Comparison of ENCODE assay signal across 3 cellular contexts in the genomic region with DNA sequence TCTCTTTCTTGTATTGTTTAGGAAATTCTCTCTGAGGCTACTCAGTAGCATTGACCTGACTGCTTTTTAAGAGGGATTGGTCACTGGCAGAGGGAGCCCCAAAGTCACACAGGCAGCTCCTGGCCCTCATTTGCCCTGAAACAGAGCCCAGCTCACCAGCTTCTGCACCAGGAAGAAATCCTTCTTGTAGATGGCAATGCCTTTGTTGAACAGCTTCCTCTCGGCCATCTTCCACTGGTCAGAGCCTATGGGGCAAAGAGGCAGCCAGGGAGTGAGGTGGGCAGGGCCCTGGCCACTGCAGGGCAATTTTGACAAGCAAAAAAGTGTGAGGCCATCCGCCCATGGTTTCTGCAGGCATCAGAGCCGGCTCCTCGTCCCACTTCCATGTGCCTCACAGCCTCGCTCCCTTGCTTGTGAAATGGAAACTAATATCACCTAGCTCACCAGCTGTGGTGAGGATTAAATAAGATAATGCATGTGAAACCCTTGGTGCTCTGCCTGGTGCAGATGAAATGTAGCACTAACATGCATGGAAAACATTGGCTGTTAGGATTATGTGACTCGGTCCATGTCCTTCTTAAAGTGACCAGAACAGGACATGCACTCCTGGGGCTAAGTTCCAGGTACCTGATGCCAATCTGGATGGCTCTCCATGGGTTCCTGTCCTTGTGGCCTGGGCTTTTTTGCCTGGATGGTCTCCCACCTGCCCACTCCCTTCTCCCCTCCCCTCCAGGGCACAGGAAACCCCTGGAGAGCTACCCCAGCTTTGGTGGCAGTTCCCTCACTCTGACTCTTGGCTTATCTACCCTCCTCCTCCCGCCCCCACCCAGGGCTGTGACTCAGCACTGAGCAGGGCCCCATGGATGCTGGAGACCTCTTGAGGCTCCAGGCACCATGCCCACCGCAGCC.
TF ChIP-seq lines count a peak whose summit lies in the region.

No MANE protein-coding gene starts in this region.

TF ChIP-seq in liver, 16 proteins besides CTCF, POLR2A, EP300 and RAD21:
- TF ChIP-seq, protein P1, sequence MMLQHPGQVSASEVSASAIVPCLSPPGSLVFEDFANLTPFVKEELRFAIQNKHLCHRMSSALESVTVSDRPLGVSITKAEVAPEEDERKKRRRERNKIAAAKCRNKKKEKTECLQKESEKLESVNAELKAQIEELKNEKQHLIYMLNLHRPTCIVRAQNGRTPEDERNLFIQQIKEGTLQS (IDR thresholded peaks at IDR 0.05) = no peak
- TF ChIP-seq SP1 (IDR thresholded peaks at IDR 0.05) = no peak
- TF ChIP-seq, protein P2, sequence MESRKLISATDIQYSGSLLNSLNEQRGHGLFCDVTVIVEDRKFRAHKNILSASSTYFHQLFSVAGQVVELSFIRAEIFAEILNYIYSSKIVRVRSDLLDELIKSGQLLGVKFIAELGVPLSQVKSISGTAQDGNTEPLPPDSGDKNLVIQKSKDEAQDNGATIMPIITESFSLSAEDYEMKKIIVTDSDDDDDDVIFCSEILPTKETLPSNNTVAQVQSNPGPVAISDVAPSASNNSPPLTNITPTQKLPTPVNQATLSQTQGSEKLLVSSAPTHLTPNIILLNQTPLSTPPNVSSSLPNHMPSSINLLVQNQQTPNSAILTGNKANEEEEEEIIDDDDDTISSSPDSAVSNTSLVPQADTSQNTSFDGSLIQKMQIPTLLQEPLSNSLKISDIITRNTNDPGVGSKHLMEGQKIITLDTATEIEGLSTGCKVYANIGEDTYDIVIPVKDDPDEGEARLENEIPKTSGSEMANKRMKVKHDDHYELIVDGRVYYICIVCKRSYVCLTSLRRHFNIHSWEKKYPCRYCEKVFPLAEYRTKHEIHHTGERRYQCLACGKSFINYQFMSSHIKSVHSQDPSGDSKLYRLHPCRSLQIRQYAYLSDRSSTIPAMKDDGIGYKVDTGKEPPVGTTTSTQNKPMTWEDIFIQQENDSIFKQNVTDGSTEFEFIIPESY (IDR thresholded peaks at IDR 0.05) = no peak
TF ChIP-seq in liver: peak in this region for 0.

TF ChIP-seq in HepG2, 621 proteins besides CTCF, POLR2A, EP300 and RAD21:
- TF ChIP-seq, protein P3, sequence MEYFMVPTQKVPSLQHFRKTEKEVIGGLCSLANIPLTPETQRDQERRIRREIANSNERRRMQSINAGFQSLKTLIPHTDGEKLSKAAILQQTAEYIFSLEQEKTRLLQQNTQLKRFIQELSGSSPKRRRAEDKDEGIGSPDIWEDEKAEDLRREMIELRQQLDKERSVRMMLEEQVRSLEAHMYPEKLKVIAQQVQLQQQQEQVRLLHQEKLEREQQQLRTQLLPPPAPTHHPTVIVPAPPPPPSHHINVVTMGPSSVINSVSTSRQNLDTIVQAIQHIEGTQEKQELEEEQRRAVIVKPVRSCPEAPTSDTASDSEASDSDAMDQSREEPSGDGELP (IDR thresholded peaks at IDR 0.05; ENCODE audit: borderline replicate concordance, low read depth) = no peak
- no peak for TF ChIP-seq HNRNPL (IDR thresholded peaks at IDR 0.05; ENCODE audit: low read depth, low read length)
- TF ChIP-seq, protein P4, sequence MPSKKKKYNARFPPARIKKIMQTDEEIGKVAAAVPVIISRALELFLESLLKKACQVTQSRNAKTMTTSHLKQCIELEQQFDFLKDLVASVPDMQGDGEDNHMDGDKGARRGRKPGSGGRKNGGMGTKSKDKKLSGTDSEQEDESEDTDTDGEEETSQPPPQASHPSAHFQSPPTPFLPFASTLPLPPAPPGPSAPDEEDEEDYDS (CRISPR knock-in tag; IDR thresholded peaks at IDR 0.05) = no peak
- TF ChIP-seq ZSCAN25 (CRISPR knock-in tag; IDR thresholded peaks at IDR 0.05) = no peak
- TF ChIP-seq ZKSCAN8 (CRISPR knock-in tag; IDR thresholded peaks at IDR 0.05; ENCODE audit: borderline replicate concordance) = no peak
- TF ChIP-seq RCOR2 (CRISPR knock-in tag; IDR thresholded peaks at IDR 0.05) = no peak
- TF ChIP-seq FOXA3 (CRISPR knock-in tag; IDR thresholded peaks at IDR 0.05) = no peak
- TF ChIP-seq BCL6 (CRISPR knock-in tag; IDR thresholded peaks at IDR 0.05) = no peak
- TF ChIP-seq, protein P5, sequence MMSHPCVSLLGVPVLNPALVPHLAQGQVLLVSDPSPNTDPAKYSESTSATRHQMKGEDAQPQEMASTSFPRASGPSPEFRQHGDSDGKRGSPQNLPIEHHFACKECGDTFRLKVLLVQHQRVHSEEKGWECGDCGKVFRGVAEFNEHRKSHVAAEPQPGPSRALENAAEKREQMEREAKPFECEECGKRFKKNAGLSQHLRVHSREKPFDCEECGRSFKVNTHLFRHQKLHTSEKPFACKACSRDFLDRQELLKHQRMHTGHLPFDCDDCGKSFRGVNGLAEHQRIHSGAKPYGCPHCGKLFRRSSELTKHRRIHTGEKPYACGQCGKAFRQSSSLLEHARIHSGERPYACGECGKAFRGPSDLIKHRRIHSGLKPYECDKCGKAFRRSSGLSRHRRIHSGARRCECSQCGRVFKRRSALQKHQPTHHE (CRISPR knock-in tag; IDR thresholded peaks at IDR 0.05; ENCODE audit: borderline replicate concordance) = no peak
- TF ChIP-seq PCBP1 (IDR thresholded peaks at IDR 0.05; ENCODE audit: borderline replicate concordance, low read depth, low read length) = no peak
- TF ChIP-seq MIER3 (CRISPR knock-in tag; IDR thresholded peaks at IDR 0.05; ENCODE audit: borderline replicate concordance) = no peak
- TF ChIP-seq POLR2AphosphoS2 (IDR thresholded peaks at IDR 0.05; ENCODE audit: low read depth, low read length) = no peak
- no peak for TF ChIP-seq NCOR1 (IDR thresholded peaks at IDR 0.05; ENCODE audit: borderline replicate concordance, low read length)
- TF ChIP-seq GATAD1 (CRISPR knock-in tag; IDR thresholded peaks at IDR 0.05) = no peak
- TF ChIP-seq, protein P6, sequence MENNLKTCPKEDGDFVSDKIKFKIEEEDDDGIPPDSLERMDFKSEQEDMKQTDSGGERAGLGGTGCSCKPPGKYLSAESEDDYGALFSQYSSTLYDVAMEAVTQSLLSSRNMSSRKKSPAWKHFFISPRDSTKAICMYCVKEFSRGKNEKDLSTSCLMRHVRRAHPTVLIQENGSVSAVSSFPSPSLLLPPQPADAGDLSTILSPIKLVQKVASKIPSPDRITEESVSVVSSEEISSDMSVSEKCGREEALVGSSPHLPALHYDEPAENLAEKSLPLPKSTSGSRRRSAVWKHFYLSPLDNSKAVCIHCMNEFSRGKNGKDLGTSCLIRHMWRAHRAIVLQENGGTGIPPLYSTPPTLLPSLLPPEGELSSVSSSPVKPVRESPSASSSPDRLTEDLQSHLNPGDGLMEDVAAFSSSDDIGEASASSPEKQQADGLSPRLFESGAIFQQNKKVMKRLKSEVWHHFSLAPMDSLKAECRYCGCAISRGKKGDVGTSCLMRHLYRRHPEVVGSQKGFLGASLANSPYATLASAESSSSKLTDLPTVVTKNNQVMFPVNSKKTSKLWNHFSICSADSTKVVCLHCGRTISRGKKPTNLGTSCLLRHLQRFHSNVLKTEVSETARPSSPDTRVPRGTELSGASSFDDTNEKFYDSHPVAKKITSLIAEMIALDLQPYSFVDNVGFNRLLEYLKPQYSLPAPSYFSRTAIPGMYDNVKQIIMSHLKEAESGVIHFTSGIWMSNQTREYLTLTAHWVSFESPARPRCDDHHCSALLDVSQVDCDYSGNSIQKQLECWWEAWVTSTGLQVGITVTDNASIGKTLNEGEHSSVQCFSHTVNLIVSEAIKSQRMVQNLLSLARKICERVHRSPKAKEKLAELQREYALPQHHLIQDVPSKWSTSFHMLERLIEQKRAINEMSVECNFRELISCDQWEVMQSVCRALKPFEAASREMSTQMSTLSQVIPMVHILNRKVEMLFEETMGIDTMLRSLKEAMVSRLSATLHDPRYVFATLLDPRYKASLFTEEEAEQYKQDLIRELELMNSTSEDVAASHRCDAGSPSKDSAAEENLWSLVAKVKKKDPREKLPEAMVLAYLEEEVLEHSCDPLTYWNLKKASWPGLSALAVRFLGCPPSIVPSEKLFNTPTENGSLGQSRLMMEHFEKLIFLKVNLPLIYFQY (CRISPR knock-in tag; IDR thresholded peaks at IDR 0.05; ENCODE audit: borderline replicate concordance) = no peak
- no peak for TF ChIP-seq RXRA (CRISPR knock-in tag; IDR thresholded peaks at IDR 0.05)

TF ChIP-seq in GM12878, 131 proteins besides CTCF, POLR2A, EP300 and RAD21:
- TF ChIP-seq ETV6 (conservative IDR thresholded peaks at IDR 0.05 in 1 of 2, IDR thresholded peaks at IDR 0.05 in 1 of 2; ENCODE audit: borderline replicate concordance in 1 of 2, low read depth in 1 of 2) (no peak), TARDBP (IDR thresholded peaks at IDR 0.05; ENCODE audit: borderline replicate concordance) (no peak), JUNB (IDR thresholded peaks at IDR 0.05) (no peak), SMAD1 (IDR thresholded peaks at IDR 0.05; ENCODE audit: low read depth, partially characterized antibody) (no peak)
TF ChIP-seq in GM12878: peak in this region for 0.
